ENCODE assay signal across 1 cellular context in the genomic region with DNA sequence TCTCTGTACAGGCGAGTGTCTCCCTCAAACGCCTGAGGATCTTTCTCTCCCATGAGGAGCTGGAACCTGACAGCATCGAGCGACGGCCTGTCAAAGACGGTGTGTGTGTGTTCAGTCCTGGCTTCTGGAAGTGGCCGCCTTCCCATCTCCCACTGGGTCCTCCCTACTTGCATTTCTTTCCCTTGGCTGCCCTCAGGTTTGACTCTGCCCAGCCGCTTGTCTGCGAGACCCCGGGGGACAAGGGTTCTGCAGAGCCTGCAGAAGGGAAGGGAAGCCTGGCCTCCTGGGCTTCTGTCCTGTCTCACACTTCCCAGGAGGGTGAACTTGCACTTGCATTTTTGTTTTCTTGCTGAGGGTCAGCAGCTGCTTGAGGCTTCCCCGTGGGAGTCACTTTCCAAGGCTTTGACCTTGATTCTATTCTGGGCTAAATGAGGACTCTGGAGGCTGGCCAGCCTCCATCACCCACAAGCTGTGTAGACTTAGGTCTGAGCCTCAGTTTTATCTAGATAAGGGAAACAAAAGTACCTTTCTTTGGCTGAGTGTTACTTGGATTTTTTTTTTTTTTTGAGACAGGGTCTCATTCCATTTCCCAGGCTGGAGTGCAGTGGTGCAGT.
TF ChIP-seq lines count a peak whose summit lies in the region.

No MANE protein-coding gene starts in this region.

TF ChIP-seq in SK-N-SH treated with all-trans-retinoic acid at 6 μM for 48 hours, 23 proteins besides CTCF, POLR2A, EP300 and RAD21 (continued from another document):
- TF ChIP-seq, protein P1, sequence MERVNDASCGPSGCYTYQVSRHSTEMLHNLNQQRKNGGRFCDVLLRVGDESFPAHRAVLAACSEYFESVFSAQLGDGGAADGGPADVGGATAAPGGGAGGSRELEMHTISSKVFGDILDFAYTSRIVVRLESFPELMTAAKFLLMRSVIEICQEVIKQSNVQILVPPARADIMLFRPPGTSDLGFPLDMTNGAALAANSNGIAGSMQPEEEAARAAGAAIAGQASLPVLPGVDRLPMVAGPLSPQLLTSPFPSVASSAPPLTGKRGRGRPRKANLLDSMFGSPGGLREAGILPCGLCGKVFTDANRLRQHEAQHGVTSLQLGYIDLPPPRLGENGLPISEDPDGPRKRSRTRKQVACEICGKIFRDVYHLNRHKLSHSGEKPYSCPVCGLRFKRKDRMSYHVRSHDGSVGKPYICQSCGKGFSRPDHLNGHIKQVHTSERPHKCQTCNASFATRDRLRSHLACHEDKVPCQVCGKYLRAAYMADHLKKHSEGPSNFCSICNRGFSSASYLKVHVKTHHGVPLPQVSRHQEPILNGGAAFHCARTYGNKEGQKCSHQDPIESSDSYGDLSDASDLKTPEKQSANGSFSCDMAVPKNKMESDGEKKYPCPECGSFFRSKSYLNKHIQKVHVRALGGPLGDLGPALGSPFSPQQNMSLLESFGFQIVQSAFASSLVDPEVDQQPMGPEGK (CRISPR knock-in tag; IDR thresholded peaks at IDR 0.05; ENCODE audit: borderline replicate concordance), result no peak
- TF ChIP-seq CSDC2 (CRISPR knock-in tag; IDR thresholded peaks at IDR 0.05), result no peak
TF ChIP-seq in SK-N-SH treated with all-trans-retinoic acid at 6 μM for 48 hours: peak in this region for 0.
